Comparison of ENCODE assay signal across 1 cellular context in the genomic region with DNA sequence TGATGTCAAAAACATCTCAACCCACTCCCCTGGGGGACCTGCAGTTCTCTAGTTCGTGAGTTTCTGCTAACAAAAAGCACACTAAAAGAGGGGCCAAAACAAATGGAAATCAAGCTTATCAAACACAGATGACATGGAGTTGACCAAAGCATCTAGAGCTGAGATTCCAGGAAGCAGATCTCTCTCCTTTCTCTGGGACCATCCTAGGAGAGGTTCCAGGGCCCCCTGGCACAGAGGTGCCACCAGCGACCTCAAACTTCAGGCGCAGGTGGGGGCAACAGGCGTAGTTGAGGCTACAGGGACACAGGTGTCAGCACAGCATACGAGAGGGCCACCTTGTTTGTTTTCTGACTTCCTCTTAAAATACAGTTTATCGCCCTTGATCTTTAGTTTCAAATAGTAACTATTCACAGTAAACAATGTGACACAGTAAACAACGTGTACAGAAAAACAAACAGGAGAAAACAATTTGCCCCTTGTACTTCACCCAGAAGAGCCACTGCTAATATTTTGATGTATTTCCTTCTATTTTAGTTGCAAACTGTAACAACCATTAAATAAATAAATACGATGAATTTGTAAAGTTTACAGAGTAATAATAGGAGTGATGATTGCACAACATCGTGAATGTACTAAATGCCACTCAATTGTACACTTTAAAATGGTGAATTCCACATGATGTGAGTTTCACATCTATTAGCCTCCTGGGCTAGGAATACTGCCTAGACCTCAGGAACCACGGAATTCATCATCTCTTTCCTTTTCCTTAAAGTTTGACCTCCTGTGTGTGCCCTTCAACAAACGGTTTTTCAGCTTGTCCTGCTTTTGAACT.
TF ChIP-seq lines count a peak whose summit lies in the region.

No MANE protein-coding gene starts in this region.

TF ChIP-seq in WTC11, 78 proteins besides CTCF, POLR2A, EP300 and RAD21 (continued from another document):
- TF ChIP-seq, protein P1, sequence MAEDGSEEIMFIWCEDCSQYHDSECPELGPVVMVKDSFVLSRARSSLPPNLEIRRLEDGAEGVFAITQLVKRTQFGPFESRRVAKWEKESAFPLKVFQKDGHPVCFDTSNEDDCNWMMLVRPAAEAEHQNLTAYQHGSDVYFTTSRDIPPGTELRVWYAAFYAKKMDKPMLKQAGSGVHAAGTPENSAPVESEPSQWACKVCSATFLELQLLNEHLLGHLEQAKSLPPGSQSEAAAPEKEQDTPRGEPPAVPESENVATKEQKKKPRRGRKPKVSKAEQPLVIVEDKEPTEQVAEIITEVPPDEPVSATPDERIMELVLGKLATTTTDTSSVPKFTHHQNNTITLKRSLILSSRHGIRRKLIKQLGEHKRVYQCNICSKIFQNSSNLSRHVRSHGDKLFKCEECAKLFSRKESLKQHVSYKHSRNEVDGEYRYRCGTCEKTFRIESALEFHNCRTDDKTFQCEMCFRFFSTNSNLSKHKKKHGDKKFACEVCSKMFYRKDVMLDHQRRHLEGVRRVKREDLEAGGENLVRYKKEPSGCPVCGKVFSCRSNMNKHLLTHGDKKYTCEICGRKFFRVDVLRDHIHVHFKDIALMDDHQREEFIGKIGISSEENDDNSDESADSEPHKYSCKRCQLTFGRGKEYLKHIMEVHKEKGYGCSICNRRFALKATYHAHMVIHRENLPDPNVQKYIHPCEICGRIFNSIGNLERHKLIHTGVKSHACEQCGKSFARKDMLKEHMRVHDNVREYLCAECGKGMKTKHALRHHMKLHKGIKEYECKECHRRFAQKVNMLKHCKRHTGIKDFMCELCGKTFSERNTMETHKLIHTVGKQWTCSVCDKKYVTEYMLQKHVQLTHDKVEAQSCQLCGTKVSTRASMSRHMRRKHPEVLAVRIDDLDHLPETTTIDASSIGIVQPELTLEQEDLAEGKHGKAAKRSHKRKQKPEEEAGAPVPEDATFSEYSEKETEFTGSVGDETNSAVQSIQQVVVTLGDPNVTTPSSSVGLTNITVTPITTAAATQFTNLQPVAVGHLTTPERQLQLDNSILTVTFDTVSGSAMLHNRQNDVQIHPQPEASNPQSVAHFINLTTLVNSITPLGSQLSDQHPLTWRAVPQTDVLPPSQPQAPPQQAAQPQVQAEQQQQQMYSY (CRISPR knock-in tag; IDR thresholded peaks at IDR 0.05): no peak
- no peak for TF ChIP-seq NFATC4 (CRISPR knock-in tag; IDR thresholded peaks at IDR 0.05)
- TF ChIP-seq, protein P2, sequence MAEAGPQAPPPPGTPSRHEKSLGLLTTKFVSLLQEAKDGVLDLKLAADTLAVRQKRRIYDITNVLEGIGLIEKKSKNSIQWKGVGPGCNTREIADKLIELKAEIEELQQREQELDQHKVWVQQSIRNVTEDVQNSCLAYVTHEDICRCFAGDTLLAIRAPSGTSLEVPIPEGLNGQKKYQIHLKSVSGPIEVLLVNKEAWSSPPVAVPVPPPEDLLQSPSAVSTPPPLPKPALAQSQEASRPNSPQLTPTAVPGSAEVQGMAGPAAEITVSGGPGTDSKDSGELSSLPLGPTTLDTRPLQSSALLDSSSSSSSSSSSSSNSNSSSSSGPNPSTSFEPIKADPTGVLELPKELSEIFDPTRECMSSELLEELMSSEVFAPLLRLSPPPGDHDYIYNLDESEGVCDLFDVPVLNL (CRISPR knock-in tag; IDR thresholded peaks at IDR 0.05; ENCODE audit: borderline replicate concordance, low read depth): no peak
- TF ChIP-seq MYBL2 (CRISPR knock-in tag; IDR thresholded peaks at IDR 0.05): no peak
- TF ChIP-seq, protein P3, sequence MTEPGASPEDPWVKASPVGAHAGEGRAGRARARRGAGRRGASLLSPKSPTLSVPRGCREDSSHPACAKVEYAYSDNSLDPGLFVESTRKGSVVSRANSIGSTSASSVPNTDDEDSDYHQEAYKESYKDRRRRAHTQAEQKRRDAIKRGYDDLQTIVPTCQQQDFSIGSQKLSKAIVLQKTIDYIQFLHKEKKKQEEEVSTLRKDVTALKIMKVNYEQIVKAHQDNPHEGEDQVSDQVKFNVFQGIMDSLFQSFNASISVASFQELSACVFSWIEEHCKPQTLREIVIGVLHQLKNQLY (CRISPR knock-in tag; IDR thresholded peaks at IDR 0.05): no peak
- TF ChIP-seq TCF7 (CRISPR knock-in tag; IDR thresholded peaks at IDR 0.05; ENCODE audit: low read depth): no peak
- TF ChIP-seq, protein P4, sequence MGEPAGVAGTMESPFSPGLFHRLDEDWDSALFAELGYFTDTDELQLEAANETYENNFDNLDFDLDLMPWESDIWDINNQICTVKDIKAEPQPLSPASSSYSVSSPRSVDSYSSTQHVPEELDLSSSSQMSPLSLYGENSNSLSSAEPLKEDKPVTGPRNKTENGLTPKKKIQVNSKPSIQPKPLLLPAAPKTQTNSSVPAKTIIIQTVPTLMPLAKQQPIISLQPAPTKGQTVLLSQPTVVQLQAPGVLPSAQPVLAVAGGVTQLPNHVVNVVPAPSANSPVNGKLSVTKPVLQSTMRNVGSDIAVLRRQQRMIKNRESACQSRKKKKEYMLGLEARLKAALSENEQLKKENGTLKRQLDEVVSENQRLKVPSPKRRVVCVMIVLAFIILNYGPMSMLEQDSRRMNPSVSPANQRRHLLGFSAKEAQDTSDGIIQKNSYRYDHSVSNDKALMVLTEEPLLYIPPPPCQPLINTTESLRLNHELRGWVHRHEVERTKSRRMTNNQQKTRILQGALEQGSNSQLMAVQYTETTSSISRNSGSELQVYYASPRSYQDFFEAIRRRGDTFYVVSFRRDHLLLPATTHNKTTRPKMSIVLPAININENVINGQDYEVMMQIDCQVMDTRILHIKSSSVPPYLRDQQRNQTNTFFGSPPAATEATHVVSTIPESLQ (CRISPR knock-in tag; IDR thresholded peaks at IDR 0.05): no peak
- TF ChIP-seq TEAD1 (CRISPR knock-in tag; IDR thresholded peaks at IDR 0.05): no peak
- no peak for TF ChIP-seq ZNF121 (CRISPR knock-in tag; IDR thresholded peaks at IDR 0.05)
- TF ChIP-seq, protein P5, sequence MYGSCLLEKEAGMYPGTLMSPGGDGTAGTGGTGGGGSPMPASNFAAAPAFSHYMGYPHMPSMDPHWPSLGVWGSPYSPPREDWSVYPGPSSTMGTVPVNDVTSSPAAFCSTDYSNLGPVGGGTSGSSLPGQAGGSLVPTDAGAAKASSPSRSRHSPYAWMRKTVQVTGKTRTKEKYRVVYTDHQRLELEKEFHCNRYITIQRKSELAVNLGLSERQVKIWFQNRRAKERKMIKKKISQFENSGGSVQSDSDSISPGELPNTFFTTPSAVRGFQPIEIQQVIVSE (CRISPR knock-in tag; IDR thresholded peaks at IDR 0.05; ENCODE audit: borderline replicate concordance): no peak
- TF ChIP-seq, protein P6, sequence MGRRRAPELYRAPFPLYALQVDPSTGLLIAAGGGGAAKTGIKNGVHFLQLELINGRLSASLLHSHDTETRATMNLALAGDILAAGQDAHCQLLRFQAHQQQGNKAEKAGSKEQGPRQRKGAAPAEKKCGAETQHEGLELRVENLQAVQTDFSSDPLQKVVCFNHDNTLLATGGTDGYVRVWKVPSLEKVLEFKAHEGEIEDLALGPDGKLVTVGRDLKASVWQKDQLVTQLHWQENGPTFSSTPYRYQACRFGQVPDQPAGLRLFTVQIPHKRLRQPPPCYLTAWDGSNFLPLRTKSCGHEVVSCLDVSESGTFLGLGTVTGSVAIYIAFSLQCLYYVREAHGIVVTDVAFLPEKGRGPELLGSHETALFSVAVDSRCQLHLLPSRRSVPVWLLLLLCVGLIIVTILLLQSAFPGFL (CRISPR knock-in tag; IDR thresholded peaks at IDR 0.05; ENCODE audit: borderline replicate concordance): no peak
- no peak for TF ChIP-seq NR2C2 (CRISPR knock-in tag; IDR thresholded peaks at IDR 0.05)
- no peak for TF ChIP-seq ZNF219 (CRISPR knock-in tag; IDR thresholded peaks at IDR 0.05; ENCODE audit: borderline replicate concordance)
- TF ChIP-seq, protein P7, sequence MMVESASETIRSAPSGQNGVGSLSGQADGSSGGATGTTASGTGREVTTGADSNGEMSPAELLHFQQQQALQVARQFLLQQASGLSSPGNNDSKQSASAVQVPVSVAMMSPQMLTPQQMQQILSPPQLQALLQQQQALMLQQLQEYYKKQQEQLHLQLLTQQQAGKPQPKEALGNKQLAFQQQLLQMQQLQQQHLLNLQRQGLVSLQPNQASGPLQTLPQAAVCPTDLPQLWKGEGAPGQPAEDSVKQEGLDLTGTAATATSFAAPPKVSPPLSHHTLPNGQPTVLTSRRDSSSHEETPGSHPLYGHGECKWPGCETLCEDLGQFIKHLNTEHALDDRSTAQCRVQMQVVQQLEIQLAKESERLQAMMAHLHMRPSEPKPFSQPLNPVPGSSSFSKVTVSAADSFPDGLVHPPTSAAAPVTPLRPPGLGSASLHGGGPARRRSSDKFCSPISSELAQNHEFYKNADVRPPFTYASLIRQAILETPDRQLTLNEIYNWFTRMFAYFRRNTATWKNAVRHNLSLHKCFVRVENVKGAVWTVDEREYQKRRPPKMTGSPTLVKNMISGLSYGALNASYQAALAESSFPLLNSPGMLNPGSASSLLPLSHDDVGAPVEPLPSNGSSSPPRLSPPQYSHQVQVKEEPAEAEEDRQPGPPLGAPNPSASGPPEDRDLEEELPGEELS (CRISPR knock-in tag; IDR thresholded peaks at IDR 0.05): no peak
- TF ChIP-seq RELA (CRISPR knock-in tag; IDR thresholded peaks at IDR 0.05; ENCODE audit: borderline replicate concordance): no peak
- TF ChIP-seq, protein P8, sequence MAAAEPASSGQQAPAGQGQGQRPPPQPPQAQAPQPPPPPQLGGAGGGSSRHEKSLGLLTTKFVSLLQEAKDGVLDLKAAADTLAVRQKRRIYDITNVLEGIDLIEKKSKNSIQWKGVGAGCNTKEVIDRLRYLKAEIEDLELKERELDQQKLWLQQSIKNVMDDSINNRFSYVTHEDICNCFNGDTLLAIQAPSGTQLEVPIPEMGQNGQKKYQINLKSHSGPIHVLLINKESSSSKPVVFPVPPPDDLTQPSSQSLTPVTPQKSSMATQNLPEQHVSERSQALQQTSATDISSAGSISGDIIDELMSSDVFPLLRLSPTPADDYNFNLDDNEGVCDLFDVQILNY (CRISPR knock-in tag; IDR thresholded peaks at IDR 0.05): no peak
TF ChIP-seq in WTC11: peak in this region for 0.
